In genomic region chr5:157941616-157942015, GRCh38 we compare ENCODE assay signal across 21 cellular contexts.
"Had no signal": no experiment of that assay in that cellular context is flagged by ENCODE, and none has a peak within 500 bp of the region (broad histone marks: within the 10 kb centered on the region; RNA-seq: fewer than 3 reads in every experiment).

No MANE protein-coding gene starts in this region.

- FAIRE-seq: frontal cortex had no signal

- H3K27ac ChIP-seq: dorsolateral prefrontal cortex, heart right ventricle, left ventricle myocardium inferior, lower lobe of right lung, ovary, right atrium auricular region, sigmoid colon, skin epidermis, testis, tibial nerve had no signal

- H3K27me3 ChIP-seq: heart right ventricle, ovary, right atrium auricular region, sigmoid colon, testis, tibial nerve had no signal

- H3K9me3 ChIP-seq: left ventricle myocardium inferior, lower lobe of right lung, ovary, right atrium auricular region, sigmoid colon, testis had no signal

- H3K4me3 ChIP-seq: dorsolateral prefrontal cortex, heart right ventricle, left ventricle myocardium inferior, lower lobe of right lung, ovary, right atrium auricular region, sigmoid colon, skin epidermis, testis, tibial nerve had no signal

- DNase-seq: cortex of kidney; dorsolateral prefrontal cortex; effector CD8-positive, alpha-beta T cell; heart right ventricle; islet precursor cell; left cardiac atrium; left ventricle myocardium inferior; lower lobe of right lung; natural killer cell; ovary; sigmoid colon; stimulated activated CD4-positive, alpha-beta T cell treated with anti-CD3 and anti-CD28 coated beads, Interleukin-2, amount 100 ng/mL, for 24 hours; stimulated activated CD4-positive, alpha-beta T cell treated with anti-CD3 and anti-CD28 coated beads, Interleukin-4, amount 100 ng/mL, for 4 hours; stimulated activated naive B cell treated with anti-CD40 and anti-IgM and Interleukin-4, amounts not matched to agents 10 μg/mL and 1 μg/mL and 100 μg/mL, for 72 hours; stimulated activated naive CD8-positive, alpha-beta T cell treated with anti-CD3 and anti-CD28 coated beads, Interleukin-15, amount 100 ng/mL, for 72 hours; testis had no signal

- H3K4me1 ChIP-seq: heart right ventricle, left ventricle myocardium inferior, lower lobe of right lung, right atrium auricular region, sigmoid colon, testis, tibial nerve had no signal

- ATAC-seq: esophagus mucosa; heart right ventricle; natural killer cell; stimulated activated naive B cell treated with anti-CD40 and anti-IgM and Interleukin-4, amounts not matched to agents 10 μg/mL and 1 μg/mL and 100 μg/mL, for 72 hours; stimulated activated naive CD8-positive, alpha-beta T cell treated with anti-CD3 and anti-CD28 coated beads, Interleukin-15, amount 100 ng/mL, for 72 hours had no signal

- H3K36me3 ChIP-seq: heart right ventricle, left ventricle myocardium inferior, lower lobe of right lung, ovary, right atrium auricular region, sigmoid colon, tibial nerve had no signal
